In genomic region chr12:89593873-89594272, GRCh38 we compare ENCODE assay signal across 19 cellular contexts.
DNase-seq lines count a peak whose midpoint lies in the region; ATAC-seq and TF ChIP-seq lines count a peak whose summit lies in the region.
"Had no signal": no experiment of that assay in that cellular context is flagged by ENCODE, and none has a peak within 500 bp of the region (broad histone marks: within the 10 kb centered on the region; RNA-seq: fewer than 3 reads in every experiment).

No MANE protein-coding gene starts in this region.

- H2AK5ac ChIP-seq in neuronal stem cell (ENCODE audit: low read depth, low read length): no peak overlapping the region

- no peak overlapping the region for H3K4me3 ChIP-seq in breast epithelium
- no peak overlapping the region for H3K4me3 ChIP-seq in neuronal stem cell (ENCODE audit: low read length in 2 of 2)
- H3K4me3 ChIP-seq: BLaER1, GM23338 had no signal

- H3K4me3 Mint-ChIP-seq in MCF 10A (ENCODE audit: unreplicated experiment): no peak overlapping the region
- no peak overlapping the region for H3K4me3 Mint-ChIP-seq in stimulated activated memory B cell treated with anti-CD40 and anti-IgM and Interleukin-4, amounts not matched to agents 10 μg/mL and 1 μg/mL and 100 μg/mL, for 72 hours
- H3K4me3 Mint-ChIP-seq: B cell; CD8-positive, alpha-beta memory T cell; GM23338; H9 had no signal

- no peak overlapping the region for H3K18ac ChIP-seq in neuronal stem cell (ENCODE audit: low read length)

- H3K9me3 ChIP-seq in breast epithelium (no peaks in the 10 kb centered on the region), neuronal stem cell (replicated peaks in 1 of 2; ENCODE audit: control insufficient read depth in 2 of 2, insufficient read depth in 1 of 2, low read depth in 1 of 2, low read length in 2 of 2) (no peaks in the 10 kb centered on the region)
- H3K9me3 ChIP-seq: BLaER1 had no signal

- TF ChIP-seq CTCF in MCF 10A (IDR thresholded peaks at IDR 0.05; ENCODE audit: unreplicated experiment): no peak
- TF ChIP-seq CTCF in breast epithelium (IDR thresholded peaks at IDR 0.05): no peak

- peak overlapping the region; percentile 16 for H3K27ac Mint-ChIP-seq in MCF 10A (ENCODE audit: low read depth, unreplicated experiment)
- no peak overlapping the region for H3K27ac Mint-ChIP-seq in stimulated activated memory B cell treated with anti-CD40 and anti-IgM and Interleukin-4, amounts not matched to agents 10 μg/mL and 1 μg/mL and 100 μg/mL, for 72 hours
- H3K27ac Mint-ChIP-seq: B cell, GM23338, H9 had no signal

- no peak overlapping the region for H2BK120ac ChIP-seq in neuronal stem cell (ENCODE audit: low read depth, low read length)

- H3K9me3 Mint-ChIP-seq in MCF 10A (ENCODE audit: unreplicated experiment): no peaks in the 10 kb centered on the region
- H3K9me3 Mint-ChIP-seq in stimulated activated memory B cell treated with anti-CD40 and anti-IgM and Interleukin-4, amounts not matched to agents 10 μg/mL and 1 μg/mL and 100 μg/mL, for 72 hours: no peaks in the 10 kb centered on the region
- H3K9me3 Mint-ChIP-seq: CD8-positive, alpha-beta memory T cell; GM23338; H9 had no signal

- CTCF ChIA-PET in MCF 10A (lab: Yijun Ruan, JAX): interaction anchor here (0.6 to 1.3 kb wide), 2 partner anchors 9 to 21 kb away, joined by 3 read pairs; no protein-coding TSS in a partner anchor

- no peak for ATAC-seq in stimulated activated memory B cell treated with anti-CD40 and anti-IgM and Interleukin-4, amounts not matched to agents 10 μg/mL and 1 μg/mL and 100 μg/mL, for 72 hours
- ATAC-seq: GM23338, HCT116 had no signal

- H3K79me1 ChIP-seq in neuronal stem cell (ENCODE audit: low read depth, low read length): no peaks in the 10 kb centered on the region

- whole genome bisulfite sequencing in neuronal stem cell (ENCODE audit: extremely low coverage in 2 of 2, insufficient read length in 2 of 2, insufficient replicate concordance in 1 of 2), 2 donors: no CpG with 5 or more reads among the region's 5 CpGs

- POLR2A ChIA-PET in MCF 10A (lab: Yijun Ruan, JAX): interaction anchor here (0.6 kb wide), 1 partner anchor 681 kb away, joined by 3 read pairs; no protein-coding TSS in a partner anchor

- H3K4me1 Mint-ChIP-seq in MCF 10A (ENCODE audit: insufficient read depth, unreplicated experiment): peaks cover 5% of the 10 kb centered on the region
- peaks cover 9% of the 10 kb centered on the region for H3K4me1 Mint-ChIP-seq in stimulated activated memory B cell treated with anti-CD40 and anti-IgM and Interleukin-4, amounts not matched to agents 10 μg/mL and 1 μg/mL and 100 μg/mL, for 72 hours

- no peak overlapping the region for H3K4me2 ChIP-seq in neuronal stem cell (ENCODE audit: insufficient read depth, low read length, poor library complexity, severe bottlenecking)
- H3K4me2 ChIP-seq: BLaER1 had no signal

- no peak for DNase-seq in MCF 10A (ENCODE audit: unreplicated experiment)
- DNase-seq in breast epithelium (ENCODE audit: low spot score in 2 of 2): no peak
- DNase-seq in erythroblast (lab: John Stamatoyannopoulos, UW): peak; percentile 29 to 41
- peak; percentile 12 for DNase-seq in neuronal stem cell (ENCODE audit: low spot score)
- no peak for DNase-seq in GM19240 (ENCODE audit: insufficient read length, low spot score)
- no peak for DNase-seq in effector CD8-positive, alpha-beta T cell (lab: John Stamatoyannopoulos, UW)
- DNase-seq: CD4-positive, CD25-positive, alpha-beta regulatory T cell; CD8-positive, alpha-beta memory T cell; DMS53; DMS79 treated with DMSO at 0.1 percent for 48 hours; GF-D8; H9 had no signal

- no TSS peak for BruUV-seq in MCF 10A (replicated peaks; lab: Mats Ljungman, UMichigan)

- H3K14ac ChIP-seq in neuronal stem cell (ENCODE audit: low read length): no peak overlapping the region

- no peak overlapping the region for H4K8ac ChIP-seq in neuronal stem cell (ENCODE audit: low read depth, low read length)

- H4K91ac ChIP-seq in neuronal stem cell (ENCODE audit: low read depth, low read length, poor library complexity): no peak overlapping the region

- no peak overlapping the region for H3K23ac ChIP-seq in neuronal stem cell (ENCODE audit: low read depth, low read length, poor library complexity)

- H3K36me3 ChIP-seq in breast epithelium: no peaks in the 10 kb centered on the region
- peaks cover 13 to 33% of the 10 kb centered on the region in 2 donors for H3K36me3 ChIP-seq in neuronal stem cell (replicated peaks in 1 of 2; ENCODE audit: control insufficient read depth in 2 of 2, insufficient read depth in 2 of 2, low read length in 2 of 2)

- no peak overlapping the region for H3K9ac ChIP-seq in neuronal stem cell (ENCODE audit: low read depth, low read length, poor library complexity)
- H3K9ac ChIP-seq: BLaER1 had no signal

- H2BK5ac ChIP-seq in neuronal stem cell (ENCODE audit: low read length): no peak overlapping the region

- H3K27me3 ChIP-seq in breast epithelium (no peaks in the 10 kb centered on the region), neuronal stem cell (ENCODE audit: control insufficient read depth in 3 of 3, insufficient read depth in 3 of 3, low read depth in 1 of 3, low read length in 3 of 3) (no peaks in the 10 kb centered on the region)
- H3K27me3 ChIP-seq: BLaER1 had no signal

- TF ChIP-seq POLR2A in breast epithelium (IDR thresholded peaks at IDR 0.05) (no peak), erythroblast (IDR thresholded peaks at IDR 0.05; ENCODE audit: low read length) (no peak)

- H2AFZ ChIP-seq in neuronal stem cell (ENCODE audit: low read length): no peak overlapping the region
- H2AFZ ChIP-seq: GM23338 had no signal

- H2BK15ac ChIP-seq in neuronal stem cell (ENCODE audit: low read length): no peak overlapping the region

- no peaks in the 10 kb centered on the region for H3K27me3 Mint-ChIP-seq in MCF 10A (ENCODE audit: insufficient read depth, unreplicated experiment)
- H3K27me3 Mint-ChIP-seq in stimulated activated memory B cell treated with anti-CD40 and anti-IgM and Interleukin-4, amounts not matched to agents 10 μg/mL and 1 μg/mL and 100 μg/mL, for 72 hours: no peaks in the 10 kb centered on the region
- H3K27me3 Mint-ChIP-seq: B cell; CD4-positive, CD25-positive, alpha-beta regulatory T cell; CD8-positive, alpha-beta memory T cell had no signal

- no peak overlapping the region for H3K27ac ChIP-seq in breast epithelium
- no peak overlapping the region for H3K27ac ChIP-seq in neuronal stem cell (replicated peaks; ENCODE audit: low read length)
- H3K27ac ChIP-seq: 22Rv1, BLaER1, C4-2B had no signal

- no peak overlapping the region for H2BK12ac ChIP-seq in neuronal stem cell (ENCODE audit: low read length)

- H3K4me1 ChIP-seq in breast epithelium: no peaks in the 10 kb centered on the region
- peaks cover 0 to 5% of the 10 kb centered on the region in 2 donors for H3K4me1 ChIP-seq in neuronal stem cell (ENCODE audit: control insufficient read depth in 2 of 2, insufficient read depth in 1 of 2, low read depth in 1 of 2, low read length in 2 of 2)
- H3K4me1 ChIP-seq: BLaER1 had no signal

- intact Hi-C loops in MCF 10A (cut with micrococcal nuclease) (no loop called here), breast epithelium (cut with DNase I; ENCODE audit: low total_unique reads) (no loop called here)

- no peak overlapping the region for H3K4ac ChIP-seq in neuronal stem cell (ENCODE audit: low read length)

- peaks cover 71% of the 10 kb centered on the region for H3K36me3 Mint-ChIP-seq in MCF 10A (ENCODE audit: insufficient read depth, unreplicated experiment)
- H3K36me3 Mint-ChIP-seq in stimulated activated memory B cell treated with anti-CD40 and anti-IgM and Interleukin-4, amounts not matched to agents 10 μg/mL and 1 μg/mL and 100 μg/mL, for 72 hours: peaks cover 51% of the 10 kb centered on the region

Comparison
In these comparisons a context has a peak if more than half of its experiments do, and no peak if none do; other contexts are left out.
1. DNase-seq: peak in erythroblast (2 of 2) and neuronal stem cell (single experiment); none in MCF 10A (single experiment), breast epithelium (0 of 2), GM19240 (single experiment) and effector CD8-positive, alpha-beta T cell (single experiment).